11 cellular contexts compared by ENCODE assay signal in the genomic region with DNA sequence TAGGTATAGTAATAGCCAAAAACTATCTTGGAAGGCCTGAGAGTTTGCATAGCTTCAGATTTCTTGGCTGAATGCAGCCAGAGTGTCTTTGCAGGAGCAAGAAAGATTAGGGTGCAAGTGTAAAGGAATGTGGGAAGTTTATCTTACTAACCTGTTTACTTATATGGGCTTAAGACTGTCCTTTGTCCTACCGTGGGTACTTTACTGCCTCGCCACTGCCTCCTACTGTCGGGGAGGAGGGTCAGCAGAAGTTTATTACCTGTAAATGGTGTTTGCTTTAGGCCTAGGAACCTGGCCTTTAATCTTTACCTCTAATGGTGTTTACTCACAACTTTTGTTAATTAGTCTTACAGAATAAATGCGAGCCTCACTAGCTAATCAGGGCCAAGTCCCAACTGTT.
DNase-seq lines count a peak whose midpoint lies in the region; ATAC-seq and TF ChIP-seq lines count a peak whose summit lies in the region.
"Had no signal": no experiment of that assay in that cellular context is flagged by ENCODE, and none has a peak within 500 bp of the region (broad histone marks: within the 10 kb centered on the region; RNA-seq: fewer than 3 reads in every experiment).

No MANE protein-coding gene starts in this region.

- no peak overlapping the region for H2AK5ac ChIP-seq in H9 (ENCODE audit: insufficient read length, low read length)

- H2AFZ ChIP-seq in H9 (ENCODE audit: low read length), result no peak overlapping the region
- no peak overlapping the region for H2AFZ ChIP-seq in SU-DHL-6 (ENCODE audit: low read depth, low read length, severe bottlenecking)

- no peak overlapping the region for H3K56ac ChIP-seq in H9 (ENCODE audit: insufficient read length, low read depth, low read length)

- no peak overlapping the region for H4K8ac ChIP-seq in H9 (replicated peaks; ENCODE audit: insufficient read length, low read depth, low read length)

- H3T11ph ChIP-seq in H9 (ENCODE audit: low read length), result no peak overlapping the region

- no peak for TF ChIP-seq EP300 in esophagus muscularis mucosa (IDR thresholded peaks at IDR 0.05)

- H3K4me3 ChIP-seq in SU-DHL-6 (ENCODE audit: insufficient read depth, low read length, poor library complexity, severe bottlenecking), result no peak overlapping the region
- no peak overlapping the region for H3K4me3 ChIP-seq in iPS DF 6.9 (ENCODE audit: low read length)
- no peak overlapping the region for H3K4me3 ChIP-seq in esophagus muscularis mucosa
- H3K4me3 ChIP-seq: prostate gland had no signal

- intact Hi-C loops in esophagus muscularis mucosa (cut with DNase I), result no loop called here

- no CpG with 5 or more reads among the region's 4 CpGs for WGBS in H9 (ENCODE audit: extremely low coverage, insufficient read length, low lambda C conversion rate)
- WGBS in iPS DF 6.9 (ENCODE audit: insufficient coverage, insufficient read length), result no CpG with 5 or more reads among the region's 4 CpGs
- WGBS in esophagus muscularis mucosa, result 66% methylated on average over 4 of the region's 4 CpGs

- H4K91ac ChIP-seq in H9 (ENCODE audit: insufficient read length, low read depth, low read length), result no peak overlapping the region

- H3K4me1 ChIP-seq in H9 (ENCODE audit: insufficient read depth, low read length) (peaks cover 2% of the 10 kb centered on the region; the same call in 1 of the 2 replicates), iPS DF 6.9 (ENCODE audit: control insufficient read depth, insufficient read depth, low read length) (no peaks in the 10 kb centered on the region), esophagus muscularis mucosa (no peaks in the 10 kb centered on the region)
- H3K4me1 ChIP-seq: prostate gland had no signal

- H2BK120ac ChIP-seq in H9 (ENCODE audit: low read depth, low read length, poor library complexity, severe bottlenecking), result no peak overlapping the region

- no peak overlapping the region for H2BK12ac ChIP-seq in H9 (ENCODE audit: insufficient read length, low read depth, low read length)

- no peaks in the 10 kb centered on the region for H3K27me3 Mint-ChIP-seq in H9 (ENCODE audit: low read depth)

- no peak overlapping the region for H3K18ac ChIP-seq in H9 (ENCODE audit: insufficient read length, low read depth, low read length)

- H3K23me2 ChIP-seq in H9 (ENCODE audit: insufficient read length, low read depth, low read length, poor library complexity, severe bottlenecking), result no peaks in the 10 kb centered on the region

- H3K27ac Mint-ChIP-seq in H9, result peak overlapping the region in 1 of 3 experiments; percentile 94; a peak in 1 of 7 replicates
- H3K27ac Mint-ChIP-seq: immature natural killer cell had no signal

- no peak overlapping the region for H2BK5ac ChIP-seq in H9 (ENCODE audit: insufficient read length, low read length)

- H3K4me3 Mint-ChIP-seq in H9, result no peak overlapping the region
- H3K4me3 Mint-ChIP-seq: immature natural killer cell had no signal

- DNase-seq in COR-L47 (lab: John Stamatoyannopoulos, UW) (peak; percentile 5), H9 (peak; percentile 58), iPS DF 6.9 (ENCODE audit: low read depth, low spot score) (peak; percentile 47), nucleus accumbens (lab: John Stamatoyannopoulos, UW) (no peak), esophagus muscularis mucosa (ENCODE audit: extremely low spot score) (no peak), retina (no peak)
- DNase-seq: immature natural killer cell, NCI-H187 had no signal

- H3K9ac ChIP-seq in H9 (ENCODE audit: extremely low read depth, insufficient read length, low read length) (no peak overlapping the region), SU-DHL-6 (ENCODE audit: low read length) (no peak overlapping the region)

- H3K27me3 ChIP-seq in H9 (ENCODE audit: insufficient read depth, low read length) (no peaks in the 10 kb centered on the region), SU-DHL-6 (ENCODE audit: low read length) (no peaks in the 10 kb centered on the region), iPS DF 6.9 (ENCODE audit: control insufficient read depth, insufficient read depth, low read length) (no peaks in the 10 kb centered on the region), esophagus muscularis mucosa (no peaks in the 10 kb centered on the region)

- no peak overlapping the region for H4K5ac ChIP-seq in H9 (ENCODE audit: insufficient read length, low read depth, low read length)

- H3K79me1 ChIP-seq in H9 (ENCODE audit: insufficient read depth, low read depth, low read length, poor library complexity, severe bottlenecking), result no peaks in the 10 kb centered on the region

- no peaks in the 10 kb centered on the region for H3K36me3 ChIP-seq in SU-DHL-6 (ENCODE audit: low read length)
- no peaks in the 10 kb centered on the region for H3K36me3 ChIP-seq in iPS DF 6.9 (ENCODE audit: control insufficient read depth, insufficient read depth, low read length)
- no peaks in the 10 kb centered on the region for H3K36me3 ChIP-seq in esophagus muscularis mucosa
- H3K36me3 ChIP-seq: prostate gland had no signal

- TF ChIP-seq POLR2A in esophagus muscularis mucosa (IDR thresholded peaks at IDR 0.05; ENCODE audit: low read depth), result no peak

- H4K20me1 ChIP-seq in H9 (ENCODE audit: control insufficient read depth, insufficient read depth, insufficient read length) (no peaks in the 10 kb centered on the region), SU-DHL-6 (ENCODE audit: low read depth, low read length) (no peaks in the 10 kb centered on the region)

- H3K9me2 ChIP-seq in SU-DHL-6 (replicated peaks; ENCODE audit: insufficient read depth, low read length), result no peaks in the 10 kb centered on the region

- H3F3A ChIP-seq in SU-DHL-6 (ENCODE audit: insufficient read depth), result no peaks in the 10 kb centered on the region

- H2BK20ac ChIP-seq in H9 (ENCODE audit: low read depth, low read length, poor library complexity, severe bottlenecking), result no peak overlapping the region

- no peak for ATAC-seq in GM18907 (IDR thresholded peaks at IDR 0.05; ENCODE audit: unreplicated experiment)

- H3K79me2 ChIP-seq in H9 (ENCODE audit: insufficient read depth, low read length) (no peaks in the 10 kb centered on the region; the same call in 1 of the 2 replicates), SU-DHL-6 (ENCODE audit: insufficient read depth, low read length) (no peaks in the 10 kb centered on the region)

- peaks cover 9% of the 10 kb centered on the region in 2 experiments for H3K9me3 Mint-ChIP-seq in H9

- no peaks in the 10 kb centered on the region for H3K9me3 ChIP-seq in H9 (ENCODE audit: control insufficient read depth, low read depth, low read length)
- H3K9me3 ChIP-seq in SU-DHL-6 (ENCODE audit: insufficient read depth, low read length), result no peaks in the 10 kb centered on the region
- H3K9me3 ChIP-seq in iPS DF 6.9 (ENCODE audit: control insufficient read depth, insufficient read depth, low read length), result no peaks in the 10 kb centered on the region
- H3K9me3 ChIP-seq in esophagus muscularis mucosa, result peaks cover 0 to 5% (median 2%) of the 10 kb centered on the region in 4 donors
- H3K9me3 ChIP-seq: prostate gland had no signal

- peaks cover 10 to 18% of the 10 kb centered on the region in 2 experiments for H3K4me1 Mint-ChIP-seq in H9
- H3K4me1 Mint-ChIP-seq: immature natural killer cell had no signal

- no peak overlapping the region for H2BK15ac ChIP-seq in H9 (ENCODE audit: low read depth, low read length)

- no peak overlapping the region for H3K23ac ChIP-seq in H9 (ENCODE audit: insufficient read length, low read depth, low read length)

- H3K36me3 Mint-ChIP-seq in H9 (ENCODE audit: insufficient read depth in 1 of 3, low read depth in 3 of 3), result peaks cover 0 to 35% (median 0%) of the 10 kb centered on the region in 3 experiments; a peak in 2 of 7 replicates
- H3K36me3 Mint-ChIP-seq: immature natural killer cell had no signal

- H3K27ac ChIP-seq in H9 (ENCODE audit: insufficient read length, low read depth, low read length), result no peak overlapping the region
- H3K27ac ChIP-seq in SU-DHL-6 (ENCODE audit: low read depth, low read length), result no peak overlapping the region
- no peak overlapping the region for H3K27ac ChIP-seq in iPS DF 6.9 (ENCODE audit: low read length)
- no peak overlapping the region for H3K27ac ChIP-seq in esophagus muscularis mucosa (replicated peaks in 1 of 4)
- H3K27ac ChIP-seq: prostate gland had no signal

- TF ChIP-seq CTCF in H9 (conservative IDR thresholded peaks at IDR 0.05), result peak; percentile 79
- TF ChIP-seq CTCF in SU-DHL-6 (IDR thresholded peaks at IDR 0.05; ENCODE audit: insufficient read depth, low read length, poor library complexity, severe bottlenecking), result peak; percentile 16
- no peak for TF ChIP-seq CTCF in esophagus muscularis mucosa (IDR thresholded peaks at IDR 0.05)

- no peak overlapping the region for H3K4ac ChIP-seq in H9 (ENCODE audit: low read depth, low read length)

- no peak overlapping the region for H3K4me2 ChIP-seq in H9 (ENCODE audit: insufficient read depth, insufficient read length, low read length)
- H3K4me2 ChIP-seq in SU-DHL-6 (ENCODE audit: low read depth, low read length, poor library complexity, severe bottlenecking), result no peak overlapping the region

- no peak overlapping the region for H3K14ac ChIP-seq in H9 (ENCODE audit: insufficient read depth, low read length)

Comparison
In these comparisons a context has a peak if more than half of its experiments do, and no peak if none do; other contexts are left out.
1. DNase-seq: peak in COR-L47 (single experiment), H9 (single experiment) and iPS DF 6.9 (single experiment); none in nucleus accumbens (0 of 56), esophagus muscularis mucosa (single experiment) and retina (single experiment).
2. CTCF ChIP-seq: peak in H9 (single experiment) and SU-DHL-6 (single experiment); none in esophagus muscularis mucosa (0 of 3).